ENCODE assay signal across 23 cellular contexts in the genomic region with DNA sequence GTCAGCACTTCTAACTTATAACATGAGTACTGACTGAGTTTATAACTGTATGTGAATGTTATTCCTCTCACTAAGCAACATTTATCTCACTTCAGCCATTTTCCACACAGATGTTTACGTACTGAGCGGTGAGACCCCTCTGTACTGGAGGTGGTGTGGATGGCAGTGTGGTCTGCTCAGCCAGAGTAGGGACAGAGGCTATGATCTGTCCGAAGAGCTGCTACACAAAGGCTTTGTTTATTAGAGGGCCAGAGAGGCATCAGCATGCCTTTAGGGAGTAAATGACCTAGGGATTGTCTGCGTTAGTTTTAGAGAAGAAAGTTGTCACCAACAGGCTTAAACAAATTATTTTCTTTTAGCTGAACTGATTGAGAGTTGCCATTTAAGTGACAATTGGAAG. TPM values are rescaled to one million over a fixed set of nuclear protein-coding genes. Genes with fewer than 3 reads are reported as not detected.
"Had no signal": no experiment of that assay in that cellular context is flagged by ENCODE, and none has a peak within 500 bp of the region (broad histone marks: within the 10 kb centered on the region; RNA-seq: fewer than 3 reads in every experiment).

No MANE protein-coding gene starts in this region.

- H3K4me3 ChIP-seq: coronary artery, esophagus squamous epithelium, pancreas, sigmoid colon, transverse colon, uterus had no signal

- H3K4me1 ChIP-seq: esophagus squamous epithelium, pancreas, sigmoid colon, transverse colon, uterus had no signal

- H3K36me3 Mint-ChIP-seq: activated CD4-positive, alpha-beta memory T cell treated with anti-CD3 and anti-CD28 coated beads for 36 hours; activated naive CD8-positive, alpha-beta T cell treated with anti-CD3 and anti-CD28 coated beads, Interleukin-2, amount 10 ng/mL, durations not matched to agents 7 days and 5 days; natural killer cell treated with Interleukin-12 subunit alpha and Interleukin-12 subunit beta and Interleukin-15 and Interleukin-18, amount 100 ng/mL, for 72 hours; stimulated activated naive B cell treated with anti-CD40 and anti-IgM and Interleukin-4, amounts not matched to agents 10 μg/mL and 1 μg/mL and 100 μg/mL, for 72 hours had no signal

- H3K4me3 Mint-ChIP-seq: activated CD4-positive, alpha-beta memory T cell treated with anti-CD3 and anti-CD28 coated beads for 36 hours; activated naive CD4-positive, alpha-beta T cell treated with anti-CD3 and anti-CD28 coated beads for 36 hours; activated naive CD8-positive, alpha-beta T cell treated with anti-CD3 and anti-CD28 coated beads, Interleukin-2, amount 10 ng/mL, durations not matched to agents 7 days and 5 days; natural killer cell treated with Interleukin-12 subunit alpha and Interleukin-12 subunit beta and Interleukin-15 and Interleukin-18, amount 100 ng/mL, for 72 hours; stimulated activated naive B cell treated with anti-CD40 and anti-IgM and Interleukin-4, amounts not matched to agents 10 μg/mL and 1 μg/mL and 100 μg/mL, for 72 hours; T-helper 17 cell had no signal

- DNase-seq: activated CD4-positive, alpha-beta memory T cell treated with anti-CD3 and anti-CD28 coated beads for 36 hours; activated CD4-positive, alpha-beta T cell treated with anti-CD3 and anti-CD28 coated beads for 48 hours; activated naive CD4-positive, alpha-beta T cell treated with anti-CD3 and anti-CD28 coated beads for 36 hours; activated naive CD8-positive, alpha-beta T cell treated with anti-CD3 and anti-CD28 coated beads, Interleukin-2, amount 10 ng/mL, durations not matched to agents 7 days and 5 days; activated T-cell treated with anti-CD3 and anti-CD28 coated beads, Interleukin-2, amount 50 U/mL, for 48 hours; amygdala; cerebellar nuclear complex; esophagus squamous epithelium; hippocampal formation; left ventricle myocardium superior; pancreas; sigmoid colon; stimulated activated CD4-positive, alpha-beta T cell treated with anti-CD3 and anti-CD28 coated beads, Interleukin-2, amount 100 ng/mL, for 48 hours; stimulated activated CD8-positive, alpha-beta memory T cell treated with anti-CD3 and anti-CD28 coated beads, Interleukin-4, amount 100 ng/mL, for 48 hours; stimulated activated naive B cell treated with anti-CD40 and anti-IgM and Interleukin-4, amounts not matched to agents 10 μg/mL and 1 μg/mL and 100 μg/mL, for 72 hours; T-helper 17 cell; transverse colon; uterus had no signal

- ATAC-seq: left ventricle myocardium superior; natural killer cell treated with Interleukin-12 subunit alpha and Interleukin-12 subunit beta and Interleukin-15 and Interleukin-18, amount 100 ng/mL, for 72 hours; pancreas; stimulated activated naive B cell treated with anti-CD40 and anti-IgM and Interleukin-4, amounts not matched to agents 10 μg/mL and 1 μg/mL and 100 μg/mL, for 72 hours; T-helper 17 cell had no signal

- H3K4me1 Mint-ChIP-seq: activated naive CD8-positive, alpha-beta T cell treated with anti-CD3 and anti-CD28 coated beads, Interleukin-2, amount 10 ng/mL, durations not matched to agents 7 days and 5 days; stimulated activated naive B cell treated with anti-CD40 and anti-IgM and Interleukin-4, amounts not matched to agents 10 μg/mL and 1 μg/mL and 100 μg/mL, for 72 hours had no signal

- H3K27ac Mint-ChIP-seq: activated CD4-positive, alpha-beta memory T cell treated with anti-CD3 and anti-CD28 coated beads for 36 hours; activated naive CD4-positive, alpha-beta T cell treated with anti-CD3 and anti-CD28 coated beads for 36 hours; activated naive CD8-positive, alpha-beta T cell treated with anti-CD3 and anti-CD28 coated beads, Interleukin-2, amount 10 ng/mL, durations not matched to agents 7 days and 5 days; natural killer cell treated with Interleukin-12 subunit alpha and Interleukin-12 subunit beta and Interleukin-15 and Interleukin-18, amount 100 ng/mL, for 72 hours; stimulated activated naive B cell treated with anti-CD40 and anti-IgM and Interleukin-4, amounts not matched to agents 10 μg/mL and 1 μg/mL and 100 μg/mL, for 72 hours; T-helper 17 cell had no signal

- H3K27me3 ChIP-seq: esophagus squamous epithelium, sigmoid colon, transverse colon, uterus had no signal

- H3K27me3 Mint-ChIP-seq: activated naive CD8-positive, alpha-beta T cell treated with anti-CD3 and anti-CD28 coated beads, Interleukin-2, amount 10 ng/mL, durations not matched to agents 7 days and 5 days had no signal

- H3K36me3 ChIP-seq: esophagus squamous epithelium, neutrophil, pancreas, sigmoid colon, transverse colon, uterus had no signal

- H3K9me3 ChIP-seq: esophagus squamous epithelium, neutrophil, pancreas, sigmoid colon, transverse colon, uterus had no signal

- FAIRE-seq: pancreas had no signal

- H3K27ac ChIP-seq: coronary artery, esophagus squamous epithelium, neutrophil, pancreas, sigmoid colon, transverse colon, uterus had no signal

- H3K9me3 Mint-ChIP-seq: activated CD4-positive, alpha-beta memory T cell treated with anti-CD3 and anti-CD28 coated beads for 36 hours; activated naive CD4-positive, alpha-beta T cell treated with anti-CD3 and anti-CD28 coated beads for 36 hours had no signal

RNA-seq across cellular contexts. Expression of a gene that starts 23.2 kb away (rescaled TPM):
- total RNA-seq: activated CD4-positive, alpha-beta memory T cell treated with anti-CD3 and anti-CD28 coated beads for 36 hours; activated naive CD4-positive, alpha-beta T cell treated with anti-CD3 and anti-CD28 coated beads for 36 hours; activated naive CD8-positive, alpha-beta T cell treated with anti-CD3 and anti-CD28 coated beads, Interleukin-2, amount 10 ng/mL, durations not matched to agents 7 days and 5 days; fibroblast of villous mesenchyme; mammary epithelial cell; natural killer cell treated with Interleukin-12 subunit alpha and Interleukin-12 subunit beta and Interleukin-15 and Interleukin-18, amount 100 ng/mL, for 72 hours; T-helper 17 cell had no signal
- polyA plus RNA-seq: mammary epithelial cell had no signal
